ENCODE assay signal across 27 cellular contexts in the genomic region with DNA sequence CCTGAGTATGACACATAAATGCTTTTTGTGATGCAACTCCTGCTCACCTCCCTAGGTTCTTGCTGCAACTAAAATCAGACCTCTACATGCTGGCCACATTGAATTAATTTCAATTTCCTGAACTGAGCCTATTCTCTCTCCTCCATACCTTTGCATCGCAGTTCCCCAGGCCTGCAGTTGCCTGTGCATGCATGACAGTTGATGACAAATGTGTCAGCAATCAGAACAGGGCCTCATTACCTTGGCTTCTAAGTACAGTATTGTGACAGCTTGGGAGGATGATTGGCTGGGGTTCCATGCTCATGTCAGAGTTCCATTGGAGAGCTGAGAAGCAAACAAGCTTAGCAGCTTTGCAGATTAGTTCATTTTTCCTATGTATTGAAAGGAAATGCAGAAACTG. TPM values are rescaled to one million over a fixed set of nuclear protein-coding genes. Genes with fewer than 3 reads are reported as not detected.
DNase-seq lines count a peak whose midpoint lies in the region; TF ChIP-seq lines count a peak whose summit lies in the region.
"Had no signal": no experiment of that assay in that cellular context is flagged by ENCODE, and none has a peak within 500 bp of the region (broad histone marks: within the 10 kb centered on the region; RNA-seq: fewer than 3 reads in every experiment).

No MANE protein-coding gene starts in this region.

- intact Hi-C loops in left ventricle myocardium inferior (cut with micrococcal nuclease): no loop called here

- H3K9me3 ChIP-seq in cardiac muscle cell (ENCODE audit: low read depth): no peaks in the 10 kb centered on the region
- H3K9me3 ChIP-seq in left ventricle myocardium inferior (replicated peaks): no peaks in the 10 kb centered on the region
- H3K9me3 ChIP-seq in smooth muscle cell (replicated peaks; ENCODE audit: low read depth): no peaks in the 10 kb centered on the region
- H3K9me3 ChIP-seq: spleen, thoracic aorta had no signal

- 76% methylated on average over 1 of the region's 1 CpG for WGBS in smooth muscle cell (ENCODE audit: low lambda C conversion rate)

- no peaks in the 10 kb centered on the region for H4K20me1 ChIP-seq in smooth muscle cell (ENCODE audit: low read depth)

- H3K4me1 ChIP-seq in cardiac muscle cell (ENCODE audit: low read depth) (peaks cover 16% of the 10 kb centered on the region), left ventricle myocardium inferior (peaks cover 33% of the 10 kb centered on the region), smooth muscle cell (ENCODE audit: low read depth) (peaks cover 8% of the 10 kb centered on the region)

- H3F3A ChIP-seq in smooth muscle cell (ENCODE audit: low read depth): peaks cover 19% of the 10 kb centered on the region

- no peak overlapping the region for H3K9ac ChIP-seq in smooth muscle cell (ENCODE audit: low read depth)

- TF ChIP-seq CTCF in cardiac muscle cell (IDR thresholded peaks at IDR 0.05; ENCODE audit: low read depth, low read length) (no peak), left ventricle myocardium inferior (IDR thresholded peaks at IDR 0.05; ENCODE audit: borderline replicate concordance) (no peak), smooth muscle cell (IDR thresholded peaks at IDR 0.05; ENCODE audit: borderline replicate concordance, insufficient read depth, poor library complexity, severe bottlenecking) (no peak), GM10266 (IDR thresholded peaks at IDR 0.05; ENCODE audit: control insufficient read depth, insufficient read depth, low read depth, missing control alignments) (no peak)

- H3K27ac ChIP-seq in cardiac muscle cell: peak overlapping the region; percentile 63
- no peak overlapping the region for H3K27ac ChIP-seq in left ventricle myocardium inferior (replicated peaks)
- H3K27ac ChIP-seq in caudate nucleus (ENCODE audit: low read depth, low read length): no peak overlapping the region
- peak overlapping the region; percentile 57 for H3K27ac ChIP-seq in smooth muscle cell (ENCODE audit: low read depth)
- H3K27ac ChIP-seq: PC-9, spleen, thoracic aorta had no signal

- no peaks in the 10 kb centered on the region for H3K27me3 ChIP-seq in cardiac muscle cell
- H3K27me3 ChIP-seq in left ventricle myocardium inferior (ENCODE audit: low read depth): no peaks in the 10 kb centered on the region
- H3K27me3 ChIP-seq in smooth muscle cell (ENCODE audit: low read depth): no peaks in the 10 kb centered on the region
- H3K27me3 ChIP-seq: spleen had no signal

- DNase-seq in cardiac muscle cell (ENCODE audit: low read depth in 1 of 2, low spot score in 1 of 2) (peak in 1 of 2 donors; percentile 7), left ventricle myocardium inferior (no peak), NCI-H2171 treated with DMSO at 0.1 percent for 48 hours (lab: John Stamatoyannopoulos, UW) (peak; percentile 89), caudate nucleus (lab: John Stamatoyannopoulos, UW) (peak in 38 of 61 donors; percentile 3 to 91 (median 32)), smooth muscle cell (lab: John Stamatoyannopoulos, UW; ENCODE audit: unreplicated experiment) (no peak), NCI-H2029 treated with DMSO at 0.1 percent for 48 hours (lab: John Stamatoyannopoulos, UW) (no peak), dedifferentiated amniotic fluid mesenchymal stem cell (ENCODE audit: extremely low spot score) (no peak), GM10266 (ENCODE audit: extremely low spot score) (no peak)
- DNase-seq: ACHN; activated CD4-positive, alpha-beta T cell treated with anti-CD3 and anti-CD28 coated beads, Interleukin-2, amount 50 U/mL, for 4 hours; activated CD4-positive, CD25-positive, alpha-beta regulatory T cell; activated CD8-positive, alpha-beta memory T cell treated with anti-CD3 and anti-CD28 coated beads, Interleukin-2, amount 50 U/mL, for 4 hours; effector CD4-positive, alpha-beta T cell; EL; foreskin melanocyte; H7; hypothalamus; left ventricle myocardium superior; naive thymus-derived CD8-positive, alpha-beta T cell; NCI-H1105 treated with DMSO at 0.1 percent for 48 hours; PC-9; retina; SHP77; spleen; stimulated activated CD4-positive, alpha-beta T cell treated with anti-CD3 and anti-CD28 coated beads, Interleukin-2, amount 100 ng/mL, for 48 hours; T1000 had no signal

- peak overlapping the region; percentile 53 for H3K4me2 ChIP-seq in smooth muscle cell
- H3K4me2 ChIP-seq: PC-9 had no signal

- no peaks in the 10 kb centered on the region for H3K36me3 ChIP-seq in cardiac muscle cell
- H3K36me3 ChIP-seq in left ventricle myocardium inferior: no peaks in the 10 kb centered on the region
- H3K36me3 ChIP-seq in smooth muscle cell (ENCODE audit: low read depth): no peaks in the 10 kb centered on the region
- H3K36me3 ChIP-seq: spleen, thoracic aorta had no signal

- peaks cover 6% of the 10 kb centered on the region for H3K79me2 ChIP-seq in smooth muscle cell (ENCODE audit: low read depth)

- H3K4me3 ChIP-seq in cardiac muscle cell: no peak overlapping the region
- no peak overlapping the region for H3K4me3 ChIP-seq in left ventricle myocardium inferior
- H3K4me3 ChIP-seq in smooth muscle cell: no peak overlapping the region
- H3K4me3 ChIP-seq: PC-9, spleen, thoracic aorta had no signal

- peak overlapping the region; percentile 53 for H2AFZ ChIP-seq in smooth muscle cell (ENCODE audit: low read depth)
- H2AFZ ChIP-seq: PC-9 had no signal

RNA-seq across cellular contexts. Expression of gene TM7SF3, which starts 3.9 kb away (rescaled TPM):
- 50.8 and 65.5 TPM in 2 replicates for total RNA-seq in cardiac muscle cell
- polyA plus RNA-seq in cardiac muscle cell: 50.1 and 51.0 TPM in 2 replicates
- total RNA-seq in left ventricle myocardium inferior: 23.2 TPM
- total RNA-seq in smooth muscle cell: 67.4 and 72.6 TPM in 2 replicates
- 48.2 and 78.0 TPM in 2 replicates for polyA plus RNA-seq in smooth muscle cell

RNA-seq across cellular contexts. Expression of gene MED21, which starts 4.3 kb away (rescaled TPM):
- total RNA-seq in cardiac muscle cell (21.6 and 26.8 TPM in 2 replicates), left ventricle myocardium inferior (53.6 TPM), smooth muscle cell (78.2 and 82.5 TPM in 2 replicates)
- polyA plus RNA-seq in cardiac muscle cell (27.9 and 35.5 TPM in 2 replicates), smooth muscle cell (34.4 and 38.2 TPM in 2 replicates)

Comparison
In these comparisons a context has a peak if more than half of its experiments do, and no peak if none do; other contexts are left out.
1. H3K27ac ChIP-seq: peak in cardiac muscle cell (single experiment) and smooth muscle cell (single experiment); none in left ventricle myocardium inferior (single experiment) and caudate nucleus (single experiment).
2. DNase-seq: peak in NCI-H2171 treated with DMSO at 0.1 percent for 48 hours (single experiment) and caudate nucleus (38 of 61); none in left ventricle myocardium inferior (single experiment), smooth muscle cell (single experiment), NCI-H2029 treated with DMSO at 0.1 percent for 48 hours (single experiment), dedifferentiated amniotic fluid mesenchymal stem cell (single experiment) and GM10266 (single experiment).